8 cellular contexts compared by ENCODE assay signal in genomic region chr5:38556115-38556598, GRCh38. TPM values are rescaled to one million over a fixed set of nuclear protein-coding genes. Genes with fewer than 3 reads are reported as not detected.
DNase-seq lines count a peak whose midpoint lies in the region; ATAC-seq and TF ChIP-seq lines count a peak whose summit lies in the region.

No MANE protein-coding gene starts in this region.

- peak overlapping the region; percentile 78 for H3K4me3 ChIP-seq in H7 (ENCODE audit: insufficient read depth, low read depth, low read length)

- no peak overlapping the region for H3K27ac Mint-ChIP-seq in WTC11

- CTCF ChIA-PET in WTC11 (lab: Charles Lee): interaction anchor here (1.6 to 4.2 kb wide), 2 partner anchors 115 to 254 kb away, joined by 3 to 36 read pairs; no protein-coding TSS in a partner anchor

- TF ChIP-seq CTCF in WTC11 (IDR thresholded peaks at IDR 0.05) (no peak), foreskin keratinocyte (conservative IDR thresholded peaks at IDR 0.05) (no peak)

- H3K27me3 ChIP-seq in H7 (ENCODE audit: control insufficient read depth, insufficient read depth, low read length) (peaks cover 3% of the 10 kb centered on the region), foreskin keratinocyte (peaks cover 42% of the 10 kb centered on the region)

- DNase-seq in 8988T (peak; percentile 85), H7 (no peak), WTC11 (ENCODE audit: low spot score) (no peak), foreskin keratinocyte (no peak), retina (peak; percentile 59), GF-D8 (lab: John Stamatoyannopoulos, UW) (no peak), epidermal melanocyte (ENCODE audit: insufficient read length, low spot score) (no peak)

- H3K4me1 ChIP-seq in foreskin keratinocyte: no peaks in the 10 kb centered on the region

- POLR2A ChIA-PET in WTC11 (lab: Charles Lee): no interaction called here

- ATAC-seq in WTC11: peak; percentile 53
- peak; percentile 23 for ATAC-seq in foreskin keratinocyte
- ATAC-seq in GM21447 (IDR thresholded peaks at IDR 0.05; ENCODE audit: unreplicated experiment): no peak

- no peaks in the 10 kb centered on the region for H3K36me3 Mint-ChIP-seq in WTC11

- H3K4me1 Mint-ChIP-seq in WTC11: peaks cover 41% of the 10 kb centered on the region

- H3K9me3 Mint-ChIP-seq in WTC11: no peaks in the 10 kb centered on the region

- H3K27ac ChIP-seq in foreskin keratinocyte: no peak overlapping the region

- H3K36me3 ChIP-seq in H7 (replicated peaks; ENCODE audit: control insufficient read depth, insufficient read depth, low read length): no peaks in the 10 kb centered on the region

- peak overlapping the region; percentile 95 for H3K4me3 Mint-ChIP-seq in WTC11

- H3K27me3 Mint-ChIP-seq in WTC11 (ENCODE audit: low read depth): peaks cover 7% of the 10 kb centered on the region

TF ChIP-seq in WTC11, 78 proteins besides CTCF, POLR2A, EP300 and RAD21:
- peak; percentile 62; the same call in 1 of the 2 replicates for TF ChIP-seq TP53 (CRISPR knock-in tag; IDR thresholded peaks at IDR 0.05)
- TF ChIP-seq NR2C2 (CRISPR knock-in tag; IDR thresholded peaks at IDR 0.05): no peak
- TF ChIP-seq HMGXB4 (CRISPR knock-in tag; IDR thresholded peaks at IDR 0.05): peak; percentile 23; the same call in 1 of the 2 replicates
- no peak for TF ChIP-seq TCF7 (CRISPR knock-in tag; IDR thresholded peaks at IDR 0.05; ENCODE audit: low read depth)
- TF ChIP-seq ZNF423 (CRISPR knock-in tag; IDR thresholded peaks at IDR 0.05): 0 out of 2 replicates have a peak, but pooled peaks have one; percentile 41
TF ChIP-seq in WTC11: peak in this region for 3.

RNA-seq across cellular contexts. Expression of gene LIFR, which starts 0.3 kb away (rescaled TPM):
- 10.5 and 11.8 TPM in 2 replicates for total RNA-seq in H7 (2014; rRNA removed; shearing (Covaris generic))
- 12.9 to 14.4 TPM (median 13.7 TPM) in 3 replicates for total RNA-seq in WTC11 (2021)
- 0.65 and 0.92 TPM in 2 replicates for total RNA-seq in foreskin keratinocyte
- 0.07 and 0.11 TPM in 2 replicates for polyA plus RNA-seq in foreskin keratinocyte

Comparison
In these comparisons a context has a peak if more than half of its experiments do, and no peak if none do; other contexts are left out.
1. DNase-seq: peak in 8988T (single experiment) and retina (single experiment); none in H7 (single experiment), WTC11 (single experiment), foreskin keratinocyte (0 of 2), GF-D8 (single experiment) and epidermal melanocyte (single experiment).